In genomic region chr22:37633693-37634504, GRCh38 we compare ENCODE assay signal across 8 cellular contexts. TPM values are rescaled to one million over a fixed set of nuclear protein-coding genes. Genes with fewer than 3 reads are reported as not detected.
DNase-seq lines count a peak whose midpoint lies in the region; ATAC-seq, FAIRE-seq and TF ChIP-seq lines count a peak whose summit lies in the region.

No MANE protein-coding gene starts in this region.

- peak overlapping the region; percentile 78 to 97 (median 92) for H3K27ac ChIP-seq in BLaER1 treated with 17β-estradiol and CSF1 and Interleukin-3, amounts not matched to agents 10 nM and 100 nM
- H3K27ac ChIP-seq in astrocyte (ENCODE audit: low read depth, low read length): peak overlapping the region; percentile 30

- H3K4me3 Mint-ChIP-seq in astrocyte (ENCODE audit: unreplicated experiment): no peak overlapping the region

- H3K4me2 ChIP-seq in BLaER1 treated with 17β-estradiol and CSF1 and Interleukin-3, amounts not matched to agents 10 nM and 100 nM: peak overlapping the region; percentile 87 to 99 (median 95)
- H3K4me2 ChIP-seq in astrocyte (ENCODE audit: low read length): peak overlapping the region; percentile 79

- no peaks in the 10 kb centered on the region; a peak in 2 of 22 replicates for H4K20me1 ChIP-seq in BLaER1 treated with 17β-estradiol and CSF1 and Interleukin-3, amounts not matched to agents 10 nM and 100 nM
- H4K20me1 ChIP-seq in astrocyte (ENCODE audit: insufficient read depth, low read length): no peaks in the 10 kb centered on the region

- no peaks in the 10 kb centered on the region for H3K9me3 Mint-ChIP-seq in astrocyte (ENCODE audit: unreplicated experiment)

- ATAC-seq in HG03159 (IDR thresholded peaks at IDR 0.05; ENCODE audit: unreplicated experiment): peak; percentile 45

- TF ChIP-seq CTCF in astrocyte (IDR thresholded peaks at IDR 0.05; ENCODE audit: insufficient read depth, low read depth, low read length): no peak

- H3K27ac Mint-ChIP-seq in astrocyte (ENCODE audit: unreplicated experiment): peak overlapping the region; percentile 86

- DNase-seq in astrocyte (ENCODE audit: low read depth) (peak; percentile 79), hypothalamus (lab: John Stamatoyannopoulos, UW) (peak in 50 of 51 donors; percentile 31 to 89 (median 72)), retina (peak; percentile 91), NCI-H774 (lab: John Stamatoyannopoulos, UW) (no peak)

- H3K4me3 ChIP-seq in BLaER1 treated with 17β-estradiol and CSF1 and Interleukin-3, amounts not matched to agents 10 nM and 100 nM: peak overlapping the region in 9 of 10 experiments; percentile 13 to 49 (median 36); a peak in 16 of 20 replicates
- H3K4me3 ChIP-seq in astrocyte (ENCODE audit: insufficient read depth, low read depth, low read length): no peak overlapping the region

- H3K27me3 ChIP-seq in BLaER1 treated with 17β-estradiol and CSF1 and Interleukin-3, amounts not matched to agents 10 nM and 100 nM: no peaks in the 10 kb centered on the region
- no peaks in the 10 kb centered on the region for H3K27me3 ChIP-seq in astrocyte (ENCODE audit: insufficient read depth, low read length)

- H3K79me2 ChIP-seq in astrocyte (ENCODE audit: insufficient read depth, low read length): no peaks in the 10 kb centered on the region

- peaks cover 0 to 37% (median 34%) of the 10 kb centered on the region in 11 experiments; a peak in 17 of 22 replicates for H3K36me3 ChIP-seq in BLaER1 treated with 17β-estradiol and CSF1 and Interleukin-3, amounts not matched to agents 10 nM and 100 nM
- no peaks in the 10 kb centered on the region for H3K36me3 ChIP-seq in astrocyte (ENCODE audit: insufficient read depth, low read length)

- H3K4me1 Mint-ChIP-seq in astrocyte (ENCODE audit: low read depth, unreplicated experiment): peaks cover 32% of the 10 kb centered on the region

- H2AFZ ChIP-seq in astrocyte (ENCODE audit: low read depth, low read length): peak overlapping the region; percentile 41

- TF ChIP-seq POLR2A in GM19193 (IDR thresholded peaks at IDR 0.05; ENCODE audit: extremely low read depth, insufficient read depth, insufficient read length): peak; percentile 63
- 0 out of 2 replicates have a peak, but pooled peaks have one; percentile 32 for TF ChIP-seq POLR2A in Raji (IDR thresholded peaks at IDR 0.05; ENCODE audit: insufficient read depth, low read depth, low read length)

- peaks cover 6% of the 10 kb centered on the region for H3K36me3 Mint-ChIP-seq in astrocyte (ENCODE audit: low read depth, unreplicated experiment)

- peaks cover 99 to 100% (median 100%) of the 10 kb centered on the region in 10 experiments for H3K4me1 ChIP-seq in BLaER1 treated with 17β-estradiol and CSF1 and Interleukin-3, amounts not matched to agents 10 nM and 100 nM
- H3K4me1 ChIP-seq in astrocyte (ENCODE audit: insufficient read depth, low read length): peaks cover 40% of the 10 kb centered on the region

- H3K27me3 Mint-ChIP-seq in astrocyte (ENCODE audit: low read depth, unreplicated experiment): no peaks in the 10 kb centered on the region

- FAIRE-seq in astrocyte (lab: Jason Lieb, UNC): peak; percentile 29

- peak overlapping the region; percentile 73 to 91 (median 87) for H3K9ac ChIP-seq in BLaER1 treated with 17β-estradiol and CSF1 and Interleukin-3, amounts not matched to agents 10 nM and 100 nM
- peak overlapping the region; percentile 38 for H3K9ac ChIP-seq in astrocyte (ENCODE audit: low read length)

- no peaks in the 10 kb centered on the region for H3K9me3 ChIP-seq in BLaER1 treated with 17β-estradiol and CSF1 and Interleukin-3, amounts not matched to agents 10 nM and 100 nM (replicated peaks in 1 of 11)
- no peaks in the 10 kb centered on the region for H3K9me3 ChIP-seq in astrocyte (ENCODE audit: insufficient read depth, low read depth, low read length)

RNA-seq across cellular contexts. Expression of gene SH3BP1, which starts 5.6 kb away (rescaled TPM):
- total RNA-seq in astrocyte: 26.5 and 31.6 TPM in 2 replicates

RNA-seq across cellular contexts. Expression of gene PDXP, which starts 24.6 kb away (rescaled TPM):
- 18.9 and 22.4 TPM in 2 replicates for total RNA-seq in astrocyte

RNA-seq across cellular contexts. Expression of gene GGA1, which starts 25.3 kb away (rescaled TPM):
- 39.9 and 43.1 TPM in 2 replicates for total RNA-seq in astrocyte

RNA-seq across cellular contexts. Expression of gene LGALS1, which starts 41.5 kb away (rescaled TPM):
- total RNA-seq in astrocyte: 240 and 260 TPM in 2 replicates

RNA-seq across cellular contexts. Expression of gene NOL12, which starts 52.2 kb away (rescaled TPM):
- 17.9 and 18.1 TPM in 2 replicates for total RNA-seq in astrocyte
